Comparison of ENCODE assay signal across 8 cellular contexts in genomic region chr11:47152953-47153950, GRCh38. TPM values are rescaled to one million over a fixed set of nuclear protein-coding genes. Genes with fewer than 3 reads are reported as not detected.
DNase-seq lines count a peak whose midpoint lies in the region; ATAC-seq and TF ChIP-seq lines count a peak whose summit lies in the region.

No MANE protein-coding gene starts in this region.

- H3K4me2 ChIP-seq in HCT116 (ENCODE audit: low read length), result no peak overlapping the region

- no peak for TF ChIP-seq POLR2A in HCT116 (IDR thresholded peaks at IDR 0.05; ENCODE audit: borderline replicate concordance, extremely low read depth, insufficient read depth, insufficient read length)
- no peak for TF ChIP-seq POLR2A in lower leg skin (IDR thresholded peaks at IDR 0.05)

- intact Hi-C loops in HCT116 (cut with micrococcal nuclease), result loop anchor here (1.0 kb wide), 2 partner anchors 233 to 264 kb away; no protein-coding TSS in a partner anchor
- intact Hi-C loops in lower leg skin (cut with DNase I; ENCODE audit: low total_unique reads), result no loop called here

- H4K20me1 ChIP-seq in HCT116 (ENCODE audit: insufficient read depth), result no peaks in the 10 kb centered on the region

- WGBS in lower leg skin, 2 donors, result 37 to 40% methylated on average over 11 of the region's 11 CpGs

- POLR2A ChIA-PET in HCT116 (lab: Charles Lee), result no interaction called here

- no peaks in the 10 kb centered on the region for H3K4me1 ChIP-seq in HCT116 (ENCODE audit: control insufficient read depth in 1 of 2, insufficient read depth in 2 of 2, low read length in 2 of 2)

- ATAC-seq in HCT116 (peak; percentile 87), GM21786 (IDR thresholded peaks at IDR 0.05; ENCODE audit: unreplicated experiment) (no peak)

- H3K9me3 ChIP-seq in HCT116 (ENCODE audit: control insufficient read depth in 1 of 2, insufficient read depth in 1 of 2, low read depth in 1 of 2, low read length in 2 of 2), result no peaks in the 10 kb centered on the region

- RAD21 ChIA-PET in HCT116 (lab: Charles Lee; ENCODE audit: low non-redundant PET in 1 of 2, low total read pairs in 2 of 2, uncharacterized antibody in 2 of 2, unreplicated experiment in 2 of 2), result interaction anchor here (0.6 to 1.8 kb wide), 3 partner anchors 34 to 265 kb away, joined by 3 to 5 read pairs (median 4); no protein-coding TSS in a partner anchor

- H3K9ac ChIP-seq in HCT116 (ENCODE audit: low read length), result no peak overlapping the region

- H3K27ac ChIP-seq in HCT116 (ENCODE audit: low read depth, low read length), result no peak overlapping the region

- TF ChIP-seq CTCF in HCT116 (IDR thresholded peaks at IDR 0.05 in 2 of 3, conservative IDR thresholded peaks at IDR 0.05 in 1 of 3; ENCODE audit: borderline replicate concordance in 1 of 3, insufficient read depth in 1 of 3, low read depth in 2 of 3, low read length in 2 of 3) (peak; percentile 90 to 98 (median 97)), lower leg skin (IDR thresholded peaks at IDR 0.05) (peak in 1 of 3 donors; percentile 88)

- DNase-seq in COLO829 (ENCODE audit: low spot score) (peak; percentile 85), HCT116 (ENCODE audit: low read depth, low spot score) (no peak), NCI-H345 treated with DMSO at 0.1 percent for 48 hours (lab: John Stamatoyannopoulos, UW; ENCODE audit: unreplicated experiment) (peak; percentile 65), dedifferentiated amniotic fluid mesenchymal stem cell (ENCODE audit: extremely low spot score) (peak; percentile 69), lower leg skin (ENCODE audit: low spot score in 2 of 2) (peak; percentile 83 to 96)
- peak; percentile 73 for DNase-seq in activated CD4-positive, alpha-beta T cell treated with anti-CD3 and anti-CD28 coated beads for 48 hours
- peak; percentile 13 for DNase-seq in stimulated activated CD8-positive, alpha-beta memory T cell treated with anti-CD3 and anti-CD28 coated beads, Interleukin-15, amount 100 ng/mL, for 1 hour (ENCODE audit: low read depth)

- H3K27me3 ChIP-seq in HCT116 (ENCODE audit: insufficient read depth, low read length), result no peaks in the 10 kb centered on the region

- H2AFZ ChIP-seq in HCT116 (ENCODE audit: low read depth, low read length, poor library complexity, severe bottlenecking), result no peak overlapping the region

- CTCF ChIA-PET in HCT116 (lab: Charles Lee), result interaction anchor here (0.6 to 2.4 kb wide), 21 partner anchors 10 to 761 kb away, joined by 3 to 16 read pairs (median 5); partner anchors contain the start of gene LRP4

- no peaks in the 10 kb centered on the region for H3K79me2 ChIP-seq in HCT116 (ENCODE audit: insufficient read depth, low read length)

- peak; percentile 94 for TF ChIP-seq RAD21 in HCT116 (IDR thresholded peaks at IDR 0.05; ENCODE audit: low read depth)

- BruUV-seq in HCT116 (replicated peaks; lab: Mats Ljungman, UMichigan), result no TSS peak

- no peaks in the 10 kb centered on the region for H3K9me2 ChIP-seq in HCT116 (ENCODE audit: insufficient read depth)

- H3K4me3 ChIP-seq in HCT116 (replicated peaks in 1 of 2; ENCODE audit: low read depth in 1 of 2, low read length in 2 of 2) (no peak overlapping the region), lower leg skin (ENCODE audit: low read depth, poor library complexity, severe bottlenecking) (no peak overlapping the region)

- no peaks in the 10 kb centered on the region; a peak in 1 of 4 replicates for H3K36me3 ChIP-seq in HCT116 (ENCODE audit: control insufficient read depth in 1 of 2, insufficient read depth in 2 of 2, low read length in 2 of 2)

TF ChIP-seq in HCT116, 20 proteins besides CTCF, POLR2A, EP300 and RAD21:
- TF ChIP-seq YY1 (IDR thresholded peaks at IDR 0.05; ENCODE audit: extremely low read depth, insufficient replicate concordance, low read depth, low read length), result no peak
TF ChIP-seq in HCT116: peak in this region for 0.

RNA-seq across cellular contexts. Expression of gene ARFGAP2, which starts 23.4 kb away (rescaled TPM):
- total RNA-seq in HCT116 (2021; ENCODE audit: unreplicated experiment), result 73.5 TPM
- polyA plus RNA-seq in HCT116 (2012), result 49.0 and 50.0 TPM in 2 replicates
- 100 to 1,000 TPM; 105 to 239 (median 157) TPM for total RNA-seq in lower leg skin

RNA-seq across cellular contexts. Expression of gene PACSIN3, which starts 33.0 kb away (rescaled TPM):
- total RNA-seq in HCT116 (2021; ENCODE audit: unreplicated experiment) (63.1 TPM), lower leg skin (10 to 100 TPM; 47.7 to 73.5 (median 58.4) TPM)
- 42.3 and 43.9 TPM in 2 replicates for polyA plus RNA-seq in HCT116 (2012)
